19 cellular contexts compared by ENCODE assay signal in genomic region chr9:8863064-8863463, GRCh38.
DNase-seq lines count a peak whose midpoint lies in the region; TF ChIP-seq lines count a peak whose summit lies in the region.
"Had no signal": no experiment of that assay in that cellular context is flagged by ENCODE, and none has a peak within 500 bp of the region (broad histone marks: within the 10 kb centered on the region; RNA-seq: fewer than 3 reads in every experiment).

No MANE protein-coding gene starts in this region.

- no peak overlapping the region for H2AK5ac ChIP-seq in mesendoderm (ENCODE audit: low read length)

- H2BK15ac ChIP-seq in mesendoderm (replicated peaks; ENCODE audit: low read depth) = no peak overlapping the region

- H3K9me3 ChIP-seq in HEK293 (ENCODE audit: control insufficient read depth, insufficient read depth, low read depth, low read length) (no peaks in the 10 kb centered on the region), SK-N-SH (no peaks in the 10 kb centered on the region)
- H3K9me3 ChIP-seq: colonic mucosa, right lobe of liver, upper lobe of left lung had no signal

- no peak overlapping the region for H3K4ac ChIP-seq in mesendoderm (ENCODE audit: low read depth, low read length)

- H2BK5ac ChIP-seq in mesendoderm (ENCODE audit: low read length) = no peak overlapping the region

- H2BK120ac ChIP-seq in mesendoderm (ENCODE audit: low read depth, low read length) = peak overlapping the region; percentile 73

- no peak overlapping the region for H2AFZ ChIP-seq in SK-N-SH (ENCODE audit: low read depth)
- H2AFZ ChIP-seq: GM23338 had no signal

- peaks cover 2% of the 10 kb centered on the region for H3K79me1 ChIP-seq in mesendoderm (ENCODE audit: low read length)

- H3K27ac ChIP-seq in HEK293 (ENCODE audit: extremely low read depth, low read depth, low read length) = no peak overlapping the region
- no peak overlapping the region for H3K27ac ChIP-seq in SK-N-SH (ENCODE audit: low read depth in 2 of 2, low read length in 1 of 2)
- H3K27ac ChIP-seq in mesendoderm (ENCODE audit: low read depth, low read length) = no peak overlapping the region
- H3K27ac ChIP-seq: colonic mucosa, right lobe of liver, upper lobe of left lung had no signal

- H4K8ac ChIP-seq in mesendoderm (ENCODE audit: low read depth, low read length) = no peak overlapping the region

- H3K9me2 ChIP-seq in SK-N-SH = no peaks in the 10 kb centered on the region

- H3K18ac ChIP-seq in mesendoderm (ENCODE audit: low read length) = peak overlapping the region; percentile 70

- H3K79me2 ChIP-seq in SK-N-SH (ENCODE audit: insufficient read depth) (no peaks in the 10 kb centered on the region), mesendoderm (ENCODE audit: control insufficient read depth, insufficient read depth, low read length) (no peaks in the 10 kb centered on the region)

- no peaks in the 10 kb centered on the region for H3F3A ChIP-seq in SK-N-SH (replicated peaks; ENCODE audit: insufficient read depth)

- no peaks in the 10 kb centered on the region for H4K20me1 ChIP-seq in SK-N-SH (ENCODE audit: insufficient read depth)

- H3K23ac ChIP-seq in mesendoderm (ENCODE audit: low read length) = no peak overlapping the region

- H3K4me1 ChIP-seq in HEK293 (ENCODE audit: control insufficient read depth, insufficient read depth, low read length) = peaks cover 11% of the 10 kb centered on the region
- peaks cover 0 to 3% of the 10 kb centered on the region in 2 experiments; a peak in 2 of 4 replicates for H3K4me1 ChIP-seq in SK-N-SH (ENCODE audit: control insufficient read depth in 1 of 2, insufficient read depth in 2 of 2, low read depth in 1 of 2, low read length in 1 of 2)
- peaks cover 10% of the 10 kb centered on the region for H3K4me1 ChIP-seq in mesendoderm (ENCODE audit: control insufficient read depth, low read depth, low read length)
- H3K4me1 ChIP-seq: colonic mucosa, right lobe of liver had no signal

- no peak overlapping the region for H3K56ac ChIP-seq in mesendoderm (ENCODE audit: low read length)

- H3K36me3 ChIP-seq in HEK293 (ENCODE audit: control insufficient read depth in 2 of 2, insufficient read depth in 1 of 2, low read length in 2 of 2) = no peaks in the 10 kb centered on the region
- H3K36me3 ChIP-seq in SK-N-SH (replicated peaks in 1 of 2; ENCODE audit: control insufficient read depth in 1 of 2, insufficient read depth in 2 of 2, low read length in 1 of 2) = no peaks in the 10 kb centered on the region
- no peaks in the 10 kb centered on the region for H3K36me3 ChIP-seq in mesendoderm (ENCODE audit: control insufficient read depth, insufficient read depth, low read length)
- H3K36me3 ChIP-seq: colonic mucosa, right lobe of liver, upper lobe of left lung had no signal

- H3K4me3 ChIP-seq in HEK293 (ENCODE audit: low read depth, low read length) (no peak overlapping the region), SK-N-SH (ENCODE audit: low read depth in 2 of 2, low read length in 1 of 2) (no peak overlapping the region), mesendoderm (ENCODE audit: low read length) (no peak overlapping the region)
- H3K4me3 ChIP-seq: colonic mucosa, GM23338, right lobe of liver, upper lobe of left lung had no signal

- CTCF ChIA-PET in HEK293 (lab: Yijun Ruan, JAX) (interaction anchor here (1.0 kb wide), 1 partner anchor 33 kb away, joined by 5 read pairs; no protein-coding TSS in a partner anchor), SK-N-SH (lab: Yijun Ruan, JAX) (no interaction called here)

- TF ChIP-seq RAD21 in SK-N-SH (IDR thresholded peaks at IDR 0.05; ENCODE audit: low read length) = no peak

- TF ChIP-seq CTCF in HEK293 (tag by site-specific recombination; IDR thresholded peaks at IDR 0.05) (no peak), SK-N-SH (IDR thresholded peaks at IDR 0.05) (no peak)

- H3K27me3 ChIP-seq in SK-N-SH (ENCODE audit: insufficient read depth) (peaks cover 11% of the 10 kb centered on the region; the same call in 1 of the 2 replicates), mesendoderm (ENCODE audit: insufficient read depth, low read length, poor library complexity) (no peaks in the 10 kb centered on the region)
- H3K27me3 ChIP-seq: colonic mucosa, right lobe of liver had no signal

- TF ChIP-seq EP300 in SK-N-SH (IDR thresholded peaks at IDR 0.05; ENCODE audit: borderline replicate concordance in 1 of 2, low read depth in 1 of 2, low read length in 1 of 2) = 0 out of 4 replicates have a peak, but pooled peaks of 1 of the 2 experiments have one; percentile 19

- 18% methylated on average over 3 of the region's 3 CpGs for WGBS in SK-N-SH (ENCODE audit: low lambda C conversion rate)
- WGBS in mesendoderm (ENCODE audit: extremely low coverage, insufficient coverage, low lambda C conversion rate) = no CpG with 5 or more reads among the region's 3 CpGs

- POLR2A ChIA-PET in HEK293 (lab: Yijun Ruan, JAX) = no interaction called here
- POLR2A ChIA-PET in SK-N-SH (lab: Yijun Ruan, JAX) = no interaction called here

- H3K9ac ChIP-seq in SK-N-SH = no peak overlapping the region
- H3K9ac ChIP-seq in mesendoderm (ENCODE audit: low read length) = no peak overlapping the region

- H3K4me2 ChIP-seq in SK-N-SH = no peak overlapping the region
- no peak overlapping the region for H3K4me2 ChIP-seq in mesendoderm (ENCODE audit: low read length)
- H3K4me2 ChIP-seq: GM23338 had no signal

- peak; percentile 57 for DNase-seq in NCI-H2081 treated with DMSO at 0.1 percent for 48 hours (lab: John Stamatoyannopoulos, UW)
- peak; percentile 23 for DNase-seq in SK-N-SH
- DNase-seq in mesendoderm = peak; percentile 47
- no peak for DNase-seq in DMS153 (lab: John Stamatoyannopoulos, UW)
- no peak for DNase-seq in stimulated activated CD4-positive, alpha-beta T cell treated with anti-CD3 and anti-CD28 coated beads, Interleukin-4, amount 100 ng/mL, for 24 hours
- DNase-seq in Kasumi-1 (lab: John Stamatoyannopoulos, UW) = no peak
- DNase-seq: activated CD8-positive, alpha-beta T cell treated with anti-CD3 and anti-CD28 coated beads for 36 hours; amygdala; colonic mucosa; effector memory CD8-positive, alpha-beta T cell; EL; NCI-H1048; NCI-H226; right lobe of liver; stimulated activated CD4-positive, alpha-beta T cell treated with anti-CD3 and anti-CD28 coated beads, Interleukin-12 subunit alpha, Interleukin-12 subunit beta, amount 100 ng/mL, for 4 hours; stimulated activated CD4-positive, alpha-beta T cell treated with anti-CD3 and anti-CD28 coated beads, Interleukin-4, amount 100 ng/mL, for 1 hour; upper lobe of left lung had no signal

- H4K5ac ChIP-seq in mesendoderm (ENCODE audit: low read length) = no peak overlapping the region

TF ChIP-seq in HEK293, 187 proteins besides CTCF, POLR2A, EP300 and RAD21 (continues in another document):
- TF ChIP-seq ZIC2 (tag by site-specific recombination; IDR thresholded peaks at IDR 0.05) = 0 out of 2 replicates have a peak, but pooled peaks have one; percentile 35
- peak; percentile 98 for TF ChIP-seq OSR2 (tag by site-specific recombination; IDR thresholded peaks at IDR 0.05)
- TF ChIP-seq MZF1 (tag by site-specific recombination; IDR thresholded peaks at IDR 0.05; ENCODE audit: borderline replicate concordance) = peak; percentile 57; the same call in 1 of the 2 replicates
- no peak for TF ChIP-seq ZNF341 (tag by site-specific recombination; IDR thresholded peaks at IDR 0.05; ENCODE audit: low read depth)
- peak; percentile 49; the same call in 1 of the 2 replicates for TF ChIP-seq ZBTB44 (tag by site-specific recombination; IDR thresholded peaks at IDR 0.05)

TF ChIP-seq in SK-N-SH, 30 proteins besides CTCF, POLR2A, EP300 and RAD21:
- TF ChIP-seq FOSL2 (IDR thresholded peaks at IDR 0.05; ENCODE audit: borderline replicate concordance, low read depth) = no peak
- no peak for TF ChIP-seq RXRA (IDR thresholded peaks at IDR 0.05; ENCODE audit: borderline replicate concordance, low read depth)
- no peak for TF ChIP-seq SMC3 (IDR thresholded peaks at IDR 0.05; ENCODE audit: low read depth, low read length)
- no peak for TF ChIP-seq TAF1 (IDR thresholded peaks at IDR 0.05; ENCODE audit: borderline replicate concordance, low read depth, low read length)
- no peak for TF ChIP-seq SIN3A (IDR thresholded peaks at IDR 0.05; ENCODE audit: borderline replicate concordance, low read depth, low read length)
- TF ChIP-seq MXI1 (IDR thresholded peaks at IDR 0.05; ENCODE audit: low read depth, low read length) = no peak
- TF ChIP-seq CHD2 (IDR thresholded peaks at IDR 0.05; ENCODE audit: low read length, partially characterized antibody) = no peak
- no peak for TF ChIP-seq USF1 (IDR thresholded peaks at IDR 0.05; ENCODE audit: borderline replicate concordance, low read depth)

Comparison
In these comparisons a context has a peak if more than half of its experiments do, and no peak if none do; other contexts are left out.
1. DNase-seq: peak in NCI-H2081 treated with DMSO at 0.1 percent for 48 hours (single experiment), SK-N-SH (single experiment) and mesendoderm (single experiment); none in DMS153 (single experiment), stimulated activated CD4-positive, alpha-beta T cell treated with anti-CD3 and anti-CD28 coated beads, Interleukin-4, amount 100 ng/mL, for 24 hours (single experiment) and Kasumi-1 (0 of 2).